ENCODE assay signal across 14 cellular contexts in the genomic region with DNA sequence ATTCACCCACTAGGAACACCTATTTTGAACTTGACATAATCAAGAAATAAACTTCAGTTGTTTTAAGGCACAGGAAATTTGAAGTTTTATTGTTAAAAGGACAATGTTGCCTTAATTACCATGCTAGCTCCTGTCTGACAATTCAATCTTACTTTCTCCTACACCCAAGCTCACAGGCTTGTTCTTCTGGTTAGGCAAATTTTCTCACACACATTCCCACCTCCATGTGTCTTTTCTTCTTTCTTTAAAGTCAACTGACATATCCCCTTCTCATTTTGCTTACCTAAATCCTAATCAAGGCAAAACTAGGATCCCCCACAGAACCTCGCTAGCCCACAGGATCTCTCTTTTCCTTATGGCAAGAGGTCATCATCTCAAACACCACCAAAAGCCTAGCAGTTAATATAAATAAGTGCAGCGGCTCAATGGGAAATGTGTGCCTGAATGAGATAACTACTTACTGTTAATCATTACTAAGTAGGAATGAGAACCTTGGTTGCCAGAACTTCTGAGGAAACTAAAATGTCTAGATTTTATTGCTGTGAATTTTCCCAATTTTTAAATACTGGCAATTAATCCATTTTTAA.
DNase-seq lines count a peak whose midpoint lies in the region; ATAC-seq and TF ChIP-seq lines count a peak whose summit lies in the region.
"Had no signal": no experiment of that assay in that cellular context is flagged by ENCODE, and none has a peak within 500 bp of the region (broad histone marks: within the 10 kb centered on the region; RNA-seq: fewer than 3 reads in every experiment).

No MANE protein-coding gene starts in this region.

- CTCF ChIA-PET in OCI-LY7 (lab: Charles Lee; ENCODE audit: unreplicated experiment), result no interaction called here

- H3K9me2 ChIP-seq in OCI-LY7 (ENCODE audit: insufficient read depth, low read length), result no peaks in the 10 kb centered on the region

- peaks cover 41% of the 10 kb centered on the region for H3K79me2 ChIP-seq in DND-41 (ENCODE audit: insufficient read depth, low read length)
- H3K79me2 ChIP-seq in OCI-LY7 (ENCODE audit: insufficient read depth, low read depth, low read length), result no peaks in the 10 kb centered on the region

- H3K4me3 ChIP-seq in DND-41 (ENCODE audit: low read depth in 1 of 2, low read length in 2 of 2), result peak overlapping the region in 1 of 2 experiments; percentile 50; a peak in 2 of 4 replicates
- H3K4me3 ChIP-seq in OCI-LY7 (ENCODE audit: low read depth, low read length, poor library complexity, severe bottlenecking), result no peak overlapping the region
- H3K4me3 ChIP-seq in right lobe of liver, result no peak overlapping the region
- H3K4me3 ChIP-seq: adrenal gland, Peyer's patch had no signal

- intact Hi-C loops in OCI-LY7 (cut with micrococcal nuclease; ENCODE audit: unreplicated experiment), result no loop called here
- intact Hi-C loops in right lobe of liver (cut with DNase I), result no loop called here

- no peak for TF ChIP-seq CTCF in DND-41 (IDR thresholded peaks at IDR 0.05; ENCODE audit: borderline replicate concordance, extremely low read depth, low read length, poor library complexity, severe bottlenecking)
- TF ChIP-seq CTCF in OCI-LY7 (conservative IDR thresholded peaks at IDR 0.05; ENCODE audit: low read length), result no peak
- no peak for TF ChIP-seq CTCF in right lobe of liver (IDR thresholded peaks at IDR 0.05)
- no peak for TF ChIP-seq CTCF in foreskin keratinocyte (conservative IDR thresholded peaks at IDR 0.05)

- H3K36me3 ChIP-seq in DND-41 (ENCODE audit: insufficient read depth, low read length) (peaks cover 29% of the 10 kb centered on the region), OCI-LY7 (ENCODE audit: insufficient read depth, low read length) (no peaks in the 10 kb centered on the region), right lobe of liver (no peaks in the 10 kb centered on the region)
- H3K36me3 ChIP-seq: adrenal gland had no signal

- no peak for DNase-seq in DND-41
- no peak for DNase-seq in OCI-LY7 (ENCODE audit: low spot score)
- no peak for DNase-seq in right lobe of liver
- no peak for DNase-seq in foreskin keratinocyte
- DNase-seq: adrenal gland, cortex of kidney, HFFc6, naive B cell, Peyer's patch, T1000 had no signal

- H3K4me2 ChIP-seq in DND-41 (ENCODE audit: insufficient read depth, low read length), result peak overlapping the region; percentile 63
- H3K4me2 ChIP-seq in OCI-LY7 (ENCODE audit: low read length), result peak overlapping the region; percentile 55; the same call in 1 of the 2 replicates

- H3K27ac ChIP-seq in DND-41 (ENCODE audit: low read length) (peak overlapping the region; percentile 98), OCI-LY7 (ENCODE audit: low read depth, low read length, poor library complexity, severe bottlenecking) (peak overlapping the region; percentile 7), right lobe of liver (peak overlapping the region in 1 of 3 donors; percentile 0), foreskin keratinocyte (no peak overlapping the region)
- H3K27ac ChIP-seq: adrenal gland, Peyer's patch had no signal

- POLR2A ChIA-PET in OCI-LY7 (lab: Charles Lee), result interaction anchor here (0.7 kb wide), 1 partner anchor 21 kb away, joined by 5 read pairs; no protein-coding TSS in a partner anchor

- H3K9me3 ChIP-seq in DND-41 (ENCODE audit: insufficient read depth, low read length, severe bottlenecking) (no peaks in the 10 kb centered on the region), OCI-LY7 (ENCODE audit: low read length) (no peaks in the 10 kb centered on the region), right lobe of liver (no peaks in the 10 kb centered on the region)
- H3K9me3 ChIP-seq: adrenal gland, Peyer's patch had no signal

- H2AFZ ChIP-seq in DND-41 (ENCODE audit: low read depth, low read length), result peak overlapping the region; percentile 63
- no peak overlapping the region; the same call in 1 of the 2 replicates for H2AFZ ChIP-seq in OCI-LY7 (ENCODE audit: low read length)

- H3K9ac ChIP-seq in DND-41 (ENCODE audit: low read depth, low read length), result peak overlapping the region; percentile 67

- ATAC-seq in DND-41 (ENCODE audit: insufficient read depth, low read depth) (peak; percentile 10; the same call in 2 of the 3 replicates), GM21529 (IDR thresholded peaks at IDR 0.05; ENCODE audit: unreplicated experiment) (peak; percentile 1), right lobe of liver (peak in 3 of 4 donors; percentile 15 to 64 (median 39)), foreskin keratinocyte (no peak), GM21360 (IDR thresholded peaks at IDR 0.05; ENCODE audit: unreplicated experiment) (no peak), HG03342 (IDR thresholded peaks at IDR 0.05; ENCODE audit: unreplicated experiment) (no peak), GM18867 (IDR thresholded peaks at IDR 0.05; ENCODE audit: unreplicated experiment) (no peak)

- H3K4me1 ChIP-seq in DND-41 (ENCODE audit: insufficient read depth, low read length) (peaks cover 79% of the 10 kb centered on the region), OCI-LY7 (ENCODE audit: insufficient read depth, low read length, poor library complexity, severe bottlenecking) (peaks cover 61% of the 10 kb centered on the region), right lobe of liver (peaks cover 0 to 8% (median 3%) of the 10 kb centered on the region in 4 donors), foreskin keratinocyte (no peaks in the 10 kb centered on the region)
- H3K4me1 ChIP-seq: adrenal gland had no signal

- H3K27me3 ChIP-seq in DND-41 (ENCODE audit: insufficient read depth, low read length, poor library complexity), result no peaks in the 10 kb centered on the region
- no peaks in the 10 kb centered on the region for H3K27me3 ChIP-seq in right lobe of liver
- H3K27me3 ChIP-seq in foreskin keratinocyte, result no peaks in the 10 kb centered on the region
- H3K27me3 ChIP-seq: adrenal gland, Peyer's patch had no signal

- no peaks in the 10 kb centered on the region for H4K20me1 ChIP-seq in DND-41 (ENCODE audit: insufficient read depth, low read length)
- no peaks in the 10 kb centered on the region for H4K20me1 ChIP-seq in OCI-LY7 (ENCODE audit: insufficient read depth, low read length)

- TF ChIP-seq POLR2A in right lobe of liver (IDR thresholded peaks at IDR 0.05), result no peak

- BruUV-seq in OCI-LY7 (replicated peaks; lab: Mats Ljungman, UMichigan), result no TSS peak

- WGBS in right lobe of liver (ENCODE audit: insufficient coverage, low coverage, low lambda C conversion rate, missing lambda C conversion rate), result 19% methylated on average over 2 of the region's 2 CpGs

Comparison
In these comparisons a context has a peak if more than half of its experiments do, and no peak if none do; other contexts are left out.
1. ATAC-seq: peak in DND-41 (single experiment), GM21529 (single experiment) and right lobe of liver (3 of 4); none in foreskin keratinocyte (single experiment), GM21360 (single experiment), HG03342 (single experiment) and GM18867 (single experiment).